In genomic region chr2:19356545-19357382, GRCh38 we compare ENCODE assay signal across 9 cellular contexts. TPM values are rescaled to one million over a fixed set of nuclear protein-coding genes. Genes with fewer than 3 reads are reported as not detected.
DNase-seq lines count a peak whose midpoint lies in the region; ATAC-seq, FAIRE-seq and TF ChIP-seq lines count a peak whose summit lies in the region.
"Had no signal": no experiment of that assay in that cellular context is flagged by ENCODE, and none has a peak within 500 bp of the region (broad histone marks: within the 10 kb centered on the region; RNA-seq: fewer than 3 reads in every experiment).

No MANE protein-coding gene starts in this region.

- peak overlapping the region; percentile 79; the same call in 1 of the 2 replicates for H3K4me2 ChIP-seq in KMS-11

- intact Hi-C loops in esophagus squamous epithelium (cut with DNase I) = loop anchor here (10.0 kb wide), 1 partner anchor 362 kb away; no protein-coding TSS in a partner anchor
- intact Hi-C loops in ovary (cut with DNase I) = loop anchor here in 1 of 4 donors (10.0 kb wide), 1 partner anchor 362 kb away; no protein-coding TSS in a partner anchor

- H3K36me3 ChIP-seq in CD4-positive, CD25-positive, alpha-beta regulatory T cell (ENCODE audit: control insufficient read depth, insufficient read depth, low read length) = no peaks in the 10 kb centered on the region
- H3K36me3 ChIP-seq in KMS-11 (ENCODE audit: insufficient read depth) (no peaks in the 10 kb centered on the region), esophagus squamous epithelium (no peaks in the 10 kb centered on the region), ovary (no peaks in the 10 kb centered on the region)

- TF ChIP-seq POLR2A in esophagus squamous epithelium (IDR thresholded peaks at IDR 0.05) (no peak), ovary (IDR thresholded peaks at IDR 0.05) (no peak), GM12892 (IDR thresholded peaks at IDR 0.05; ENCODE audit: low read depth, low read length) (no peak)

- peaks cover 48% of the 10 kb centered on the region for H3K4me1 ChIP-seq in CD4-positive, CD25-positive, alpha-beta regulatory T cell (ENCODE audit: control insufficient read depth, insufficient read depth, low read length, poor library complexity, severe bottlenecking)
- peaks cover 7% of the 10 kb centered on the region for H3K4me1 ChIP-seq in KMS-11 (ENCODE audit: low read depth, poor library complexity, severe bottlenecking)
- H3K4me1 ChIP-seq in esophagus squamous epithelium = peaks cover 10 to 51% (median 14%) of the 10 kb centered on the region in 3 donors
- no peaks in the 10 kb centered on the region for H3K4me1 ChIP-seq in ovary (ENCODE audit: insufficient read depth)

- H3K27ac ChIP-seq in CD4-positive, CD25-positive, alpha-beta regulatory T cell (ENCODE audit: insufficient read depth, low read length, poor library complexity, severe bottlenecking) = no peak overlapping the region
- H3K27ac ChIP-seq in KMS-11 = no peak overlapping the region
- H3K27ac ChIP-seq in esophagus squamous epithelium = peak overlapping the region in 3 of 4 donors; percentile 71 to 80 (median 75)
- no peak overlapping the region for H3K27ac ChIP-seq in ovary

- no peak overlapping the region for H3K4me3 ChIP-seq in CD4-positive, CD25-positive, alpha-beta regulatory T cell (ENCODE audit: low read depth, low read length)
- H3K4me3 ChIP-seq in KMS-11 (IDR thresholded peaks at IDR 0.05; ENCODE audit: insufficient read depth, low read depth, low read length) (no peak overlapping the region), esophagus squamous epithelium (peak overlapping the region; percentile 45 to 76 (median 54)), ovary (peak overlapping the region; percentile 65)

- no peak overlapping the region for H2AFZ ChIP-seq in KMS-11 (ENCODE audit: low read depth)

- peaks cover 61% of the 10 kb centered on the region for H3K27me3 ChIP-seq in CD4-positive, CD25-positive, alpha-beta regulatory T cell (ENCODE audit: control insufficient read depth, insufficient read depth, low read length)
- H3K27me3 ChIP-seq in KMS-11 (ENCODE audit: insufficient read depth, low read depth) (no peaks in the 10 kb centered on the region; the same call in 1 of the 2 replicates), esophagus squamous epithelium (peaks cover 2 to 100% (median 6%) of the 10 kb centered on the region in 4 donors), ovary (no peaks in the 10 kb centered on the region)

- peaks cover 0 to 7% (median 0%) of the 10 kb centered on the region in 7 donors for H3K9me3 Mint-ChIP-seq in CD4-positive, CD25-positive, alpha-beta regulatory T cell

- H3K4me3 Mint-ChIP-seq in CD4-positive, CD25-positive, alpha-beta regulatory T cell = peak overlapping the region; percentile 40 to 81 (median 58)

- TF ChIP-seq CTCF in KMS-11 (conservative IDR thresholded peaks at IDR 0.05; ENCODE audit: low read depth, low read length) = no peak
- TF ChIP-seq CTCF in esophagus squamous epithelium (IDR thresholded peaks at IDR 0.05) = no peak
- no peak for TF ChIP-seq CTCF in ovary (IDR thresholded peaks at IDR 0.05)

- ATAC-seq in CD4-positive, CD25-positive, alpha-beta regulatory T cell (ENCODE audit: low read depth in 2 of 2) = no peak
- ATAC-seq in GM21723 (IDR thresholded peaks at IDR 0.05; ENCODE audit: unreplicated experiment) = no peak

- peaks cover 97% of the 10 kb centered on the region for H3K27me3 Mint-ChIP-seq in CD4-positive, CD25-positive, alpha-beta regulatory T cell

- no peak for TF ChIP-seq EP300 in ovary (IDR thresholded peaks at IDR 0.05)

- no peak for DNase-seq in CD4-positive, CD25-positive, alpha-beta regulatory T cell
- DNase-seq in esophagus squamous epithelium (lab: John Stamatoyannopoulos, UW) = no peak
- DNase-seq in ovary = peak in 1 of 5 donors; percentile 45
- DNase-seq in NCI-H1105 treated with DMSO at 0.1 percent for 48 hours (lab: John Stamatoyannopoulos, UW) = no peak
- DNase-seq in NCI-H187 treated with DMSO at 0.1 percent for 48 hours (lab: John Stamatoyannopoulos, UW) = no peak
- no peak for DNase-seq in GM12892 (ENCODE audit: insufficient read length)
- DNase-seq: NCI-H1694 had no signal

- no peak for FAIRE-seq in GM12892 (lab: Jason Lieb, UNC)

- no peaks in the 10 kb centered on the region for H4K20me1 ChIP-seq in KMS-11 (ENCODE audit: insufficient read depth)

- H3K79me2 ChIP-seq in KMS-11 (ENCODE audit: insufficient read depth, low read depth) = no peaks in the 10 kb centered on the region

- peaks cover 0 to 5% of the 10 kb centered on the region in 2 experiments for H3K9me3 ChIP-seq in CD4-positive, CD25-positive, alpha-beta regulatory T cell (ENCODE audit: control insufficient read depth in 2 of 2, low read length in 2 of 2)
- H3K9me3 ChIP-seq in esophagus squamous epithelium (no peaks in the 10 kb centered on the region), ovary (no peaks in the 10 kb centered on the region)

- peaks cover 2 to 56% (median 28%) of the 10 kb centered on the region in 4 donors for H3K4me1 Mint-ChIP-seq in CD4-positive, CD25-positive, alpha-beta regulatory T cell

- no peak overlapping the region for H3K9ac ChIP-seq in KMS-11

- H3K36me3 Mint-ChIP-seq in CD4-positive, CD25-positive, alpha-beta regulatory T cell = no peaks in the 10 kb centered on the region

- H3K27ac Mint-ChIP-seq in CD4-positive, CD25-positive, alpha-beta regulatory T cell = peak overlapping the region in 1 of 3 donors; percentile 52

- WGBS in esophagus squamous epithelium, 2 donors = 38 to 50% methylated on average over 23 to 39 of the region's 54 CpGs
- WGBS in ovary, 3 donors = 18 to 43% (median 24%) methylated on average over 54 of the region's 54 CpGs

RNA-seq across cellular contexts. Expression of gene OSR1, which starts 1.7 kb away (rescaled TPM):
- not detected for total RNA-seq in CD4-positive, CD25-positive, alpha-beta regulatory T cell
- polyA plus RNA-seq in CD4-positive, CD25-positive, alpha-beta regulatory T cell = not detected
- total RNA-seq in esophagus squamous epithelium (1 to 10 TPM in 3 of 4 donors, under 1 TPM in 1; 0.19 to 4.4 (median 1.5) TPM), ovary (10 to 100 TPM in 1 of 7 donors, 1 to 10 TPM in 6; 2.5 to 11.5 (median 5.6) TPM)
- polyA plus RNA-seq in ovary = 1 to 10 TPM; 3.9 to 4.9 TPM
- not detected for polyA plus RNA-seq in GM12892 (2012; ENCODE audit: missing spikeins)

Comparison
In these comparisons a context has a peak if more than half of its experiments do, and no peak if none do; other contexts are left out.
1. H3K27ac ChIP-seq: peak in esophagus squamous epithelium (3 of 4); none in CD4-positive, CD25-positive, alpha-beta regulatory T cell (single experiment), KMS-11 (single experiment) and ovary (0 of 2).
2. H3K4me3 ChIP-seq: peak in esophagus squamous epithelium (4 of 4) and ovary (single experiment); none in CD4-positive, CD25-positive, alpha-beta regulatory T cell (single experiment) and KMS-11 (single experiment).